In the genomic region with DNA sequence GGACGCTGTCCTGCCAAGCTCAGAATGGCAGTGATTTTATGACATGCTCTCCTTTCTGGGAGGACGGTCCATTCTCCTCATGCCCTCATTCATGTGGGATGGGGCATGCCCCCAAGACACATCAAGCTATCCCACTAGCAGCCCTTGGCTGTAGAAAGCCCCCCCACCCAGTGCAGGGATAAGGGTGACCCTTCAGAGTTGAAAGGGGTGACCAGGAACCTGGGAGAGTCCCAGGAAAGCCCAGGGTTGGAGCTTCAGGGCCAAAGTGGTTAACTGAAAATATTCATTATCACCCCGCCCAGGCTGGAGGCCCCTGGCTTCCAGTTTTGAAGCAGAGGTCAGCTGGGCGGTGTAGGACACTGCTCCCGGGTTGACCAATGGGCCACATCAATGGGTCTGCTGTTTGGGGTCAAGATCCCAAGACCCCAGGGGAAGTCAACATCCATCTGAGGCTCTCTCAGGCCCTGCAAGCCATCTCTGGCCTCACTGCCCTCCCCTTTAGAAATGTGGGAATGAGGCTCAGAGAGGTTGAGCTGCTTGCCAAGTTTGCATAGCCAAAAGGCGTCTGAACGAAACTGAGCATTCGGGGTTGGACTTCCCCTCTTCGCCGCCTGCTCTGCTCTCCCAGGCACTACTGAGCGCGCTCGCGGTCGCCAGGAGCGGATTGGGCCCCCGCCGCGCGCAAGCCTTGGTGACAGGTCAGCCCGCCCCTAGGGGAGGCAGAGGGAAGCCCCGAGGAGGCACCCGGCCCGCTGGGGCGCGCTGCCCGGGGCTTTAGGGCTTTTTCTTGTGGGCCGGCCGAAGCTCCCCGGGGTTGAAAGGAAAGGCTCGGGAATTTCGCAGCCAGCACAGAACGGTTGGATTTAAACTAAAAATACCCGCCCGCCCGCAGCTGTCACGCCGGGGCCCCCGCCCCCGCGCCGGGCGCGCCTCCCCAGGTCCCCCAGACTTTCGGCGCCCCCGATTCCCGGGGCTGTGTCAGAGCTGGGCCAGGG, we compare ENCODE assay signal across 8 cellular contexts. TPM values are rescaled to one million over a fixed set of nuclear protein-coding genes. Genes with fewer than 3 reads are reported as not detected.
A peak's percentile ranks its signal among the peaks of the same experiment; 100 is the strongest.
DNase-seq lines count a peak whose midpoint lies in the region; ATAC-seq, FAIRE-seq and TF ChIP-seq lines count a peak whose summit lies in the region.

No MANE protein-coding gene starts in this region.

- H3K4me3 Mint-ChIP-seq in CD14-positive monocyte: peak overlapping the region; percentile 86 to 95
- peak overlapping the region; percentile 90 for H3K4me3 Mint-ChIP-seq in activated T-helper 17 cell treated with anti-CD3 and anti-CD28 coated beads, Interleukin-2, amount 50 U/mL, for 72 hours

- 3 to 6% (median 5%) methylated on average over 32 to 48 of the region's 48 CpGs for WGBS in ovary, 3 donors

- H3F3A ChIP-seq in PC-3 (ENCODE audit: low read length, unreplicated experiment): no peaks in the 10 kb centered on the region

- peak overlapping the region; percentile 75 for H3K4me3 ChIP-seq in PC-3 (ENCODE audit: low read length)
- H3K4me3 ChIP-seq in ovary: peak overlapping the region; percentile 53
- H3K4me3 ChIP-seq in tibial artery: peak overlapping the region; percentile 76 to 86

- H3K9ac ChIP-seq in PC-3 (ENCODE audit: low read length): peak overlapping the region; percentile 47

- POLR2A ChIA-PET in PC-3 (lab: Charles Lee; ENCODE audit: unreplicated experiment): no interaction called here

- H4K20me1 ChIP-seq in PC-3 (ENCODE audit: low read length): no peaks in the 10 kb centered on the region

- H3K9me3 Mint-ChIP-seq in CD14-positive monocyte: no peaks in the 10 kb centered on the region
- H3K9me3 Mint-ChIP-seq in activated T-helper 17 cell treated with anti-CD3 and anti-CD28 coated beads, Interleukin-2, amount 50 U/mL, for 72 hours: no peaks in the 10 kb centered on the region

- no peak for FAIRE-seq in frontal cortex (lab: Jason Lieb, UNC)

- H3K9me2 ChIP-seq in PC-3 (replicated peaks; ENCODE audit: low read length): no peaks in the 10 kb centered on the region

- peaks cover 14 to 18% of the 10 kb centered on the region in 2 donors for H3K36me3 Mint-ChIP-seq in CD14-positive monocyte
- H3K36me3 Mint-ChIP-seq in activated T-helper 17 cell treated with anti-CD3 and anti-CD28 coated beads, Interleukin-2, amount 50 U/mL, for 72 hours (ENCODE audit: low read depth): peaks cover 51% of the 10 kb centered on the region

- DNase-seq in CD14-positive monocyte (ENCODE audit: low spot score) (peak; percentile 89), GM19240 (ENCODE audit: insufficient read length, low spot score) (peak; percentile 87), PC-3 (peak; percentile 40), frontal cortex (ENCODE audit: low spot score in 2 of 2) (peak; percentile 78 to 81), ovary (peak; percentile 44 to 68 (median 61)), tibial artery (peak; percentile 74 to 88)

- H3K79me2 ChIP-seq in PC-3 (ENCODE audit: low read length): no peaks in the 10 kb centered on the region

- H3K27ac ChIP-seq in PC-3 (ENCODE audit: low read length) (no peak overlapping the region), ovary (peak overlapping the region; percentile 71 to 76), tibial artery (peak overlapping the region; percentile 85 to 86)

- no peaks in the 10 kb centered on the region for H3K27me3 ChIP-seq in PC-3 (ENCODE audit: low read length)
- H3K27me3 ChIP-seq in ovary: no peaks in the 10 kb centered on the region
- no peaks in the 10 kb centered on the region for H3K27me3 ChIP-seq in tibial artery

- peak overlapping the region; percentile 97 for H3K4me2 ChIP-seq in PC-3 (ENCODE audit: low read length)

- H3K27me3 Mint-ChIP-seq in CD14-positive monocyte (ENCODE audit: low read depth in 3 of 3): peaks cover 0 to 4% (median 0%) of the 10 kb centered on the region in 3 donors
- H3K27me3 Mint-ChIP-seq in activated T-helper 17 cell treated with anti-CD3 and anti-CD28 coated beads, Interleukin-2, amount 50 U/mL, for 72 hours: no peaks in the 10 kb centered on the region

- H3K9me3 ChIP-seq in PC-3 (ENCODE audit: low read length) (no peaks in the 10 kb centered on the region), ovary (no peaks in the 10 kb centered on the region), tibial artery (no peaks in the 10 kb centered on the region)

- H3K4me1 ChIP-seq in PC-3 (ENCODE audit: insufficient read depth, low read length) (peaks cover 20% of the 10 kb centered on the region), ovary (ENCODE audit: insufficient read depth) (peaks cover 31% of the 10 kb centered on the region), tibial artery (peaks cover 0 to 62% (median 55%) of the 10 kb centered on the region in 4 donors)

- CTCF ChIA-PET in PC-3 (lab: Charles Lee): no interaction called here

- intact Hi-C loops in CD14-positive monocyte (cut with micrococcal nuclease) (loop anchor here (10.0 kb wide), 2 partner anchors 201 to 361 kb away; partner anchors contain the start of genes CLMN (in 1 of the 2) and DICER1 (in 1 of the 2)), PC-3 (cut with micrococcal nuclease) (no loop called here), ovary (cut with DNase I) (no loop called here), tibial artery (cut with DNase I; ENCODE audit: low total_unique reads) (loop anchor here (5.0 to 10.0 kb wide), 2 partner anchors 34 to 201 kb away; partner anchors contain the start of gene CLMN)

- BruUV-seq in PC-3 (replicated peaks; lab: Mats Ljungman, UMichigan): TSS peak; percentile 22

- H3K4me1 Mint-ChIP-seq in CD14-positive monocyte: peaks cover 76% of the 10 kb centered on the region
- peaks cover 40% of the 10 kb centered on the region for H3K4me1 Mint-ChIP-seq in activated T-helper 17 cell treated with anti-CD3 and anti-CD28 coated beads, Interleukin-2, amount 50 U/mL, for 72 hours

- H3K36me3 ChIP-seq in PC-3 (ENCODE audit: low read depth, low read length): no peaks in the 10 kb centered on the region
- H3K36me3 ChIP-seq in ovary: no peaks in the 10 kb centered on the region
- H3K36me3 ChIP-seq in tibial artery: no peaks in the 10 kb centered on the region

- ATAC-seq in HG03442 (IDR thresholded peaks at IDR 0.05; ENCODE audit: unreplicated experiment) (peak; percentile 78), PC-3 (peak; percentile 58)
- ATAC-seq in activated T-helper 17 cell treated with anti-CD3 and anti-CD28 coated beads, Interleukin-2, amount 50 U/mL, for 72 hours (replicated peaks): peak; percentile 85

- no peak for TF ChIP-seq EP300 in ovary (IDR thresholded peaks at IDR 0.05)

- peak overlapping the region; percentile 91 for H2AFZ ChIP-seq in PC-3 (ENCODE audit: low read length)

- H3K27ac Mint-ChIP-seq in CD14-positive monocyte: peak overlapping the region; percentile 88 to 96 (median 95)
- peak overlapping the region; percentile 91 for H3K27ac Mint-ChIP-seq in activated T-helper 17 cell treated with anti-CD3 and anti-CD28 coated beads, Interleukin-2, amount 50 U/mL, for 72 hours

- TF ChIP-seq CTCF in CD14-positive monocyte (IDR thresholded peaks at IDR 0.05) (peak; percentile 62), PC-3 (conservative IDR thresholded peaks at IDR 0.05; ENCODE audit: low read depth, low read length) (peak; percentile 31; the same call in 1 of the 2 replicates), ovary (IDR thresholded peaks at IDR 0.05) (peak in 1 of 3 donors; percentile 35), tibial artery (IDR thresholded peaks at IDR 0.05) (peak; percentile 33 to 48)

- no peak for TF ChIP-seq POLR2A in ovary (IDR thresholded peaks at IDR 0.05)

RNA-seq across cellular contexts. Expression of gene SYNE3, which starts 0.6 kb away (rescaled TPM):
- polyA plus RNA-seq in CD14-positive monocyte (1 to 10 TPM; 2.6 to 3.5 TPM), ovary (1 to 10 TPM; 3.7 to 5.1 TPM)
- total RNA-seq in PC-3 (2014; rRNA removed) (1.2 and 3.5 TPM in 2 replicates), frontal cortex (1.2 TPM), ovary (10 to 100 TPM in 5 of 7 donors, 1 to 10 TPM in 2; 6.4 to 26.0 (median 14.9) TPM)
- 10 to 100 TPM; 78.9 to 79.1 TPM for total RNA-seq in activated T-helper 17 cell treated with anti-CD3 and anti-CD28 coated beads, Interleukin-2, amount 50 U/mL, for 72 hours

RNA-seq across cellular contexts. Expression of gene GLRX5, which starts 19.0 kb away (rescaled TPM):
- polyA plus RNA-seq in CD14-positive monocyte (10 to 100 TPM; 31.1 to 43.1 TPM), ovary (100 to 1,000 TPM in 1 of 2 donors, 10 to 100 TPM in 1; 52.6 to 105 TPM)
- total RNA-seq in PC-3 (2014; rRNA removed) (60.0 and 64.3 TPM in 2 replicates), frontal cortex (31.8 TPM), ovary (10 to 100 TPM; 38.0 to 49.2 (median 41.7) TPM)
- total RNA-seq in activated T-helper 17 cell treated with anti-CD3 and anti-CD28 coated beads, Interleukin-2, amount 50 U/mL, for 72 hours: 10 to 100 TPM; 21.5 to 61.4 TPM

Comparison
In these comparisons a context has a peak if more than half of its experiments do, and no peak if none do; other contexts are left out.
1. intact Hi-C loops: an anchor here in CD14-positive monocyte (10.0 kb wide) and tibial artery (5.0 to 10.0 kb wide); none called in PC-3 and ovary.